28 cellular contexts compared by ENCODE assay signal in the genomic region with DNA sequence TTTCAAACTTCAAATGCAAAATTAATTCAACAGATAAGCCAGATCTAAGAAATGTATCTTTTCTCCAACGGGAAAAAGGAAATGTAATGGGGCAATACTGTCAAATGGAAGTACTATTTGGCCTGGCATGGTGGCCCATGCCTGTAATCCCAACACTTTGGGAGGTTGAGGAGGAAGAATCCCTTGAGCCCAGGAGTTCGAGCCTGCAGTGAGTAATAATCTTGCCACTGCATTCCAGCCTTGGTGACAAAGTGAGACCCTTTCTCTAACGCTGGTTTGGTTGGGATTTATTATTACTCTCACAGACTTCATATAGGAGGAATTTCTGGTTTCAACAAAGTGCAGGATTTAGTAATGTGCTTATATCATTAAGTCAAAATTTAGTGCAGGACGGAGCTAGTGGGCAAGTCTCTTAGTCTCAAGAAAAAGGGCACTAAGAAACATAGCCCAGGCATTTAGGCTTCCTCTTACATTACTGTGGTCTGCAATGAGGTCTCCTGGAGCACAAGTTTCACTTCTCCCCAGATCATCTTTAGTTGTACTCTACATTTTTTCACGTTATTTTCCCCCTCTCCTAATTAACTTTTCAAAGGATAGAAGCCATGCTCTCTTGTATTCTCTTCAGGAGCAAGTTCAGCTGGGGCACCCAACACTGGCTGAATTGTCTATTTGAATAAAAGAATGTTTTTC. TPM values are rescaled to one million over a fixed set of nuclear protein-coding genes. Genes with fewer than 3 reads are reported as not detected.
A peak's percentile ranks its signal among the peaks of the same experiment; 100 is the strongest.
DNase-seq lines count a peak whose midpoint lies in the region; ATAC-seq and TF ChIP-seq lines count a peak whose summit lies in the region.
"Had no signal": no experiment of that assay in that cellular context is flagged by ENCODE, and none has a peak within 500 bp of the region (broad histone marks: within the 10 kb centered on the region; RNA-seq: fewer than 3 reads in every experiment).

No MANE protein-coding gene starts in this region.

- H3K4me3 Mint-ChIP-seq in activated T-cell treated with anti-CD3 and anti-CD28 coated beads, Interleukin-2, amount 50 U/mL, for 72 hours = no peak overlapping the region
- no peak overlapping the region for H3K4me3 Mint-ChIP-seq in activated T-cell treated with anti-CD3 and anti-CD28 coated beads, Interleukin-2, amount 50 U/mL, for 24 hours
- H3K4me3 Mint-ChIP-seq in WTC11 (no peak overlapping the region), chondrocyte (ENCODE audit: unreplicated experiment) (no peak overlapping the region)
- no peak overlapping the region for H3K4me3 Mint-ChIP-seq in CD4-positive, alpha-beta memory T cell
- H3K4me3 Mint-ChIP-seq: activated CD8-positive, alpha-beta T cell treated with anti-CD3 and anti-CD28 coated beads, Interleukin-2, amount 10 ng/mL, durations not matched to agents 7 days and 5 days; activated naive CD4-positive, alpha-beta T cell treated with anti-CD3 and anti-CD28 coated beads, Interleukin-2, amount 50 U/mL, for 24 hours; activated T-cell treated with anti-CD3 and anti-CD28 coated beads, Interleukin-2, amount 50 U/mL, for 4 hours; naive thymus-derived CD4-positive, alpha-beta T cell had no signal

- no peaks in the 10 kb centered on the region for H3K9me3 ChIP-seq in neutrophil
- H3K9me3 ChIP-seq in CD4-positive, alpha-beta memory T cell (ENCODE audit: control insufficient read depth in 1 of 2, low read length in 2 of 2) = no peaks in the 10 kb centered on the region
- H3K9me3 ChIP-seq: A549, ascending aorta, BE2C, heart right ventricle, SK-N-SH, upper lobe of right lung had no signal

- H3K4me3 ChIP-seq in neutrophil (ENCODE audit: low read depth in 1 of 2, low read length in 1 of 2) = no peak overlapping the region
- no peak overlapping the region for H3K4me3 ChIP-seq in CD4-positive, alpha-beta memory T cell (ENCODE audit: low read length in 2 of 2)
- H3K4me3 ChIP-seq: A549, ascending aorta, dorsolateral prefrontal cortex, heart right ventricle, upper lobe of right lung had no signal

- peaks cover 19 to 22% of the 10 kb centered on the region in 2 experiments for H3K4me1 ChIP-seq in neutrophil (ENCODE audit: control insufficient read depth in 1 of 2, insufficient read depth in 1 of 2, low read depth in 1 of 2, low read length in 1 of 2)
- peaks cover 17% of the 10 kb centered on the region for H3K4me1 ChIP-seq in CD4-positive, alpha-beta memory T cell (ENCODE audit: insufficient read depth, low read length)
- H3K4me1 ChIP-seq: A549, ascending aorta, BE2C had no signal

- CTCF ChIA-PET in WTC11 (lab: Charles Lee) = no interaction called here
- CTCF ChIA-PET in CD4-positive, alpha-beta memory T cell (lab: Charles Lee; ENCODE audit: partially characterized antibody) = interaction anchor here (4.2 kb wide), 1 partner anchor 21 kb away, joined by 16 read pairs; no protein-coding TSS in a partner anchor

- DNase-seq in activated T-cell treated with anti-CD3 and anti-CD28 coated beads, Interleukin-2, amount 50 U/mL, for 72 hours = no peak
- DNase-seq in activated T-cell treated with anti-CD3 and anti-CD28 coated beads, Interleukin-2, amount 50 U/mL, for 24 hours = no peak
- DNase-seq in MV-4-11 (lab: John Stamatoyannopoulos, UW) (peak; percentile 82), WTC11 (ENCODE audit: low spot score) (no peak), chondrocyte (ENCODE audit: low spot score) (no peak)
- no peak for DNase-seq in activated CD8-positive, alpha-beta memory T cell treated with anti-CD3 and anti-CD28 coated beads for 24 hours
- DNase-seq in CD4-positive, alpha-beta memory T cell = no peak
- DNase-seq: activated CD8-positive, alpha-beta T cell treated with anti-CD3 and anti-CD28 coated beads, Interleukin-2, amount 10 ng/mL, durations not matched to agents 7 days and 5 days; activated T-cell treated with anti-CD3 and anti-CD28 coated beads, Interleukin-2, amount 50 U/mL, for 4 hours; BE2C; central memory CD4-positive, alpha-beta T cell; dorsolateral prefrontal cortex; heart right ventricle; KG1; left cardiac atrium; mesenchymal stem cell; naive thymus-derived CD4-positive, alpha-beta T cell; NCI-H1092; NCI-H1930; NCI-H345; posterior cingulate gyrus; SK-N-SH; upper lobe of right lung; WERI-Rb-1 had no signal

- peaks cover 17 to 26% of the 10 kb centered on the region in 2 donors for H3K36me3 Mint-ChIP-seq in activated T-cell treated with anti-CD3 and anti-CD28 coated beads, Interleukin-2, amount 50 U/mL, for 72 hours (ENCODE audit: insufficient read depth in 2 of 2)
- peaks cover 80% of the 10 kb centered on the region for H3K36me3 Mint-ChIP-seq in activated T-cell treated with anti-CD3 and anti-CD28 coated beads, Interleukin-2, amount 50 U/mL, for 24 hours (ENCODE audit: low read depth)
- H3K36me3 Mint-ChIP-seq in WTC11 (peaks cover 41% of the 10 kb centered on the region), chondrocyte (ENCODE audit: low read depth) (peaks cover 33% of the 10 kb centered on the region)
- H3K36me3 Mint-ChIP-seq in CD4-positive, alpha-beta memory T cell = peaks cover 34 to 57% of the 10 kb centered on the region in 2 donors

- peak overlapping the region; percentile 36 for H3K27ac ChIP-seq in neutrophil
- H3K27ac ChIP-seq in CD4-positive, alpha-beta memory T cell (ENCODE audit: low read depth, low read length) = no peak overlapping the region
- H3K27ac ChIP-seq: A549, ascending aorta, dorsolateral prefrontal cortex, upper lobe of right lung, WERI-Rb-1 had no signal

- peaks cover 49% of the 10 kb centered on the region for H3K36me3 ChIP-seq in neutrophil
- H3K36me3 ChIP-seq in CD4-positive, alpha-beta memory T cell (ENCODE audit: insufficient read depth, low read length) = peaks cover 27% of the 10 kb centered on the region

- intact Hi-C loops in CD4-positive, alpha-beta memory T cell (cut with micrococcal nuclease) = no loop called here

- peak overlapping the region; percentile 65 for H3K27ac Mint-ChIP-seq in activated T-cell treated with anti-CD3 and anti-CD28 coated beads, Interleukin-2, amount 50 U/mL, for 72 hours
- H3K27ac Mint-ChIP-seq in activated T-cell treated with anti-CD3 and anti-CD28 coated beads, Interleukin-2, amount 50 U/mL, for 24 hours = no peak overlapping the region
- H3K27ac Mint-ChIP-seq in WTC11 (peak overlapping the region; percentile 43), chondrocyte (ENCODE audit: unreplicated experiment) (no peak overlapping the region)
- peak overlapping the region in 3 of 7 donors; percentile 7 to 28 (median 22) for H3K27ac Mint-ChIP-seq in CD4-positive, alpha-beta memory T cell
- H3K27ac Mint-ChIP-seq: activated CD8-positive, alpha-beta T cell treated with anti-CD3 and anti-CD28 coated beads, Interleukin-2, amount 10 ng/mL, durations not matched to agents 7 days and 5 days; activated naive CD4-positive, alpha-beta T cell treated with anti-CD3 and anti-CD28 coated beads, Interleukin-2, amount 50 U/mL, for 24 hours had no signal

- peaks cover 22% of the 10 kb centered on the region for H3K4me1 Mint-ChIP-seq in activated T-cell treated with anti-CD3 and anti-CD28 coated beads, Interleukin-2, amount 50 U/mL, for 72 hours (ENCODE audit: low read depth)
- H3K4me1 Mint-ChIP-seq in activated T-cell treated with anti-CD3 and anti-CD28 coated beads, Interleukin-2, amount 50 U/mL, for 24 hours (ENCODE audit: low read depth) = peaks cover 10% of the 10 kb centered on the region
- no peaks in the 10 kb centered on the region for H3K4me1 Mint-ChIP-seq in WTC11
- H3K4me1 Mint-ChIP-seq in CD4-positive, alpha-beta memory T cell = peaks cover 5 to 19% (median 15%) of the 10 kb centered on the region in 4 donors
- peaks cover 10% of the 10 kb centered on the region for H3K4me1 Mint-ChIP-seq in chondrocyte (ENCODE audit: low read depth)

- no peak for TF ChIP-seq CTCF in WTC11 (IDR thresholded peaks at IDR 0.05)
- no peak for TF ChIP-seq CTCF in neutrophil (IDR thresholded peaks at IDR 0.05)
- no peak for TF ChIP-seq CTCF in chondrocyte (IDR thresholded peaks at IDR 0.05)

- POLR2A ChIA-PET in WTC11 (lab: Charles Lee) = no interaction called here
- POLR2A ChIA-PET in CD4-positive, alpha-beta memory T cell (lab: Charles Lee; ENCODE audit: partially characterized antibody) = interaction anchor here (1.5 to 3.0 kb wide), 2 partner anchors 23 to 41 kb away, joined by 3 to 13 read pairs; a partner anchor contains a TSS

- ATAC-seq in activated T-cell treated with anti-CD3 and anti-CD28 coated beads, Interleukin-2, amount 50 U/mL, for 72 hours (replicated peaks in 1 of 2) = no peak
- ATAC-seq in WTC11 = no peak
- ATAC-seq: A549; activated CD8-positive, alpha-beta T cell treated with anti-CD3 and anti-CD28 coated beads, Interleukin-2, amount 10 ng/mL, durations not matched to agents 7 days and 5 days; activated T-cell treated with anti-CD3 and anti-CD28 coated beads, Interleukin-2, amount 50 U/mL, for 4 hours; heart right ventricle; left cardiac atrium; naive thymus-derived CD4-positive, alpha-beta T cell; upper lobe of right lung had no signal

- no peaks in the 10 kb centered on the region for H3K27me3 ChIP-seq in neutrophil
- H3K27me3 ChIP-seq in CD4-positive, alpha-beta memory T cell (ENCODE audit: insufficient read depth, low read length) = no peaks in the 10 kb centered on the region
- H3K27me3 ChIP-seq: ascending aorta, BE2C, dorsolateral prefrontal cortex, heart right ventricle, upper lobe of right lung had no signal

- H3K9me3 Mint-ChIP-seq in activated T-cell treated with anti-CD3 and anti-CD28 coated beads, Interleukin-2, amount 50 U/mL, for 72 hours = peaks cover 0 to 2% of the 10 kb centered on the region in 2 donors
- H3K9me3 Mint-ChIP-seq in activated T-cell treated with anti-CD3 and anti-CD28 coated beads, Interleukin-2, amount 50 U/mL, for 24 hours = no peaks in the 10 kb centered on the region
- H3K9me3 Mint-ChIP-seq in WTC11 (no peaks in the 10 kb centered on the region), chondrocyte (ENCODE audit: low read depth) (no peaks in the 10 kb centered on the region)
- H3K9me3 Mint-ChIP-seq in CD4-positive, alpha-beta memory T cell = peaks cover 0 to 8% (median 1%) of the 10 kb centered on the region in 8 donors
- H3K9me3 Mint-ChIP-seq: activated naive CD4-positive, alpha-beta T cell treated with anti-CD3 and anti-CD28 coated beads, Interleukin-2, amount 50 U/mL, for 24 hours; activated T-cell treated with anti-CD3 and anti-CD28 coated beads, Interleukin-2, amount 50 U/mL, for 4 hours had no signal

- no peaks in the 10 kb centered on the region for H3K27me3 Mint-ChIP-seq in activated T-cell treated with anti-CD3 and anti-CD28 coated beads, Interleukin-2, amount 50 U/mL, for 72 hours (ENCODE audit: low read depth)
- H3K27me3 Mint-ChIP-seq in activated T-cell treated with anti-CD3 and anti-CD28 coated beads, Interleukin-2, amount 50 U/mL, for 24 hours = peaks cover 3% of the 10 kb centered on the region
- 0 out of 2 replicates have a peak, but pooled peaks cover 2% of the 10 kb centered on the region for H3K27me3 Mint-ChIP-seq in WTC11 (ENCODE audit: low read depth)
- H3K27me3 Mint-ChIP-seq in CD4-positive, alpha-beta memory T cell = peaks cover 2 to 6% of the 10 kb centered on the region in 2 donors
- no peaks in the 10 kb centered on the region for H3K27me3 Mint-ChIP-seq in chondrocyte (ENCODE audit: low read depth)
- H3K27me3 Mint-ChIP-seq: activated naive CD4-positive, alpha-beta T cell treated with anti-CD3 and anti-CD28 coated beads, Interleukin-2, amount 50 U/mL, for 24 hours had no signal

RNA-seq across cellular contexts. Expression of a gene that starts 23.1 kb away (rescaled TPM):
- 10 to 100 TPM; 50.7 to 51.1 TPM for total RNA-seq in activated T-cell treated with anti-CD3 and anti-CD28 coated beads, Interleukin-2, amount 50 U/mL, for 72 hours
- total RNA-seq in WTC11 (2021) (65.8 to 79.8 TPM (median 68.3 TPM) in 3 replicates), chondrocyte (49.6 to 61.8 TPM (median 53.5 TPM) in 3 replicates)
- total RNA-seq in CD4-positive, alpha-beta memory T cell = 100 to 1,000 TPM; 102 to 108 TPM
- polyA plus RNA-seq in CD4-positive, alpha-beta memory T cell = 10 to 100 TPM; 51.6 to 64.6 TPM

Comparison
In these comparisons a context has a peak if more than half of its experiments do, and no peak if none do; other contexts are left out.
1. H3K27ac Mint-ChIP-seq: peak in activated T-cell treated with anti-CD3 and anti-CD28 coated beads, Interleukin-2, amount 50 U/mL, for 72 hours (single experiment) and WTC11 (single experiment); none in activated T-cell treated with anti-CD3 and anti-CD28 coated beads, Interleukin-2, amount 50 U/mL, for 24 hours (single experiment) and chondrocyte (single experiment).